In the genomic region with DNA sequence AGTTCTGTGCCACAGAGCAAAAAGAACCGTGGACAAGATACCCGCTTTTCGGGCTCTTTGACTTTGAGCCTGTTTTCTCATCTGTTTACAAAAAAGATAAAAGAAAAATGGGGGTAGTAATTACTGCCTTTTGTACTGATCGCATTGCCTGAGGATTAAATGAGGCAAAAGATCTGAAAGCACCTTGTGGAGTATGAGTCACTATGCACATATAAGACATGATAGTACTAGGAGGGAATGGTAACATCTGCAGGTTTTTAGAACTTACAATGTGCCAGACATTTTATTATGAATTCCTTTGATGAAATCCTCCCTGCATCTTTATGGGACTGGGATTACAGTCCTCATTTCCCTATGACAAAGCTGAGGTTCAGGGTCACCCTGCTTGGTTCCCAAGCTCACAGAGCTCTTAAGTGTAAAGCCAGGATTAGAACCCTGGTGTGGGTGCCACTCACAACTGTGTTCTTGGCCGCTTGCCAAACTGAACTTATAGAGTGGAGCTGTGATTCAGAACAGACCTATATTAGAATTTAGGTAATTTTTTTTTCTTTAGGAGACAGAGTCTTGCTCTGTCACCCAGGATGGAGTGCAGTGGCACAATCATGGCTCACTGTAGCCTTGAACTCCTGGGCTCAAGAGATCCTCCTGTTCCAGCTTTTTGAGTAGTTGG, we compare ENCODE assay signal across 9 cellular contexts. TPM values are rescaled to one million over a fixed set of nuclear protein-coding genes. Genes with fewer than 3 reads are reported as not detected.
DNase-seq lines count a peak whose midpoint lies in the region; ATAC-seq lines count a peak whose summit lies in the region.
"Had no signal": no experiment of that assay in that cellular context is flagged by ENCODE, and none has a peak within 500 bp of the region (broad histone marks: within the 10 kb centered on the region; RNA-seq: fewer than 3 reads in every experiment).

No MANE protein-coding gene starts in this region.

- H3K27ac ChIP-seq in epithelial cell of prostate = peak overlapping the region; percentile 27
- H3K27ac ChIP-seq: 22Rv1 had no signal

- DNase-seq in DMS 273 (lab: John Stamatoyannopoulos, UW; ENCODE audit: unreplicated experiment) (peak; percentile 51), DMS 273 treated with DMSO at 0.1 percent for 48 hours (lab: John Stamatoyannopoulos, UW) (no peak), epithelial cell of prostate (ENCODE audit: low read depth, low spot score) (no peak), A172 (ENCODE audit: low spot score) (no peak)
- DNase-seq in activated CD4-positive, alpha-beta T cell treated with anti-CD3 and anti-CD28 coated beads for 48 hours = peak; percentile 82
- DNase-seq in stimulated activated naive CD4-positive, alpha-beta T cell (lab: John Stamatoyannopoulos, UW) = peak in 4 of 6 experiments; percentile 9 to 27 (median 26)

- ATAC-seq in GM18867 (IDR thresholded peaks at IDR 0.05; ENCODE audit: unreplicated experiment) (no peak), HG03095 (IDR thresholded peaks at IDR 0.05; ENCODE audit: unreplicated experiment) (no peak)

RNA-seq across cellular contexts. Expression of gene DISC1, which starts 1.8 kb away (rescaled TPM):
- total RNA-seq in A172 (2014; rRNA removed; shearing (Covaris generic)) = 5.0 and 5.2 TPM in 2 replicates

Comparison
In these comparisons a context has a peak if more than half of its experiments do, and no peak if none do; other contexts are left out.
1. DNase-seq: peak in DMS 273 (single experiment), activated CD4-positive, alpha-beta T cell treated with anti-CD3 and anti-CD28 coated beads for 48 hours (single experiment) and stimulated activated naive CD4-positive, alpha-beta T cell (4 of 6); none in DMS 273 treated with DMSO at 0.1 percent for 48 hours (single experiment), epithelial cell of prostate (single experiment) and A172 (single experiment).